Comparison of ENCODE assay signal across 12 cellular contexts in the genomic region with DNA sequence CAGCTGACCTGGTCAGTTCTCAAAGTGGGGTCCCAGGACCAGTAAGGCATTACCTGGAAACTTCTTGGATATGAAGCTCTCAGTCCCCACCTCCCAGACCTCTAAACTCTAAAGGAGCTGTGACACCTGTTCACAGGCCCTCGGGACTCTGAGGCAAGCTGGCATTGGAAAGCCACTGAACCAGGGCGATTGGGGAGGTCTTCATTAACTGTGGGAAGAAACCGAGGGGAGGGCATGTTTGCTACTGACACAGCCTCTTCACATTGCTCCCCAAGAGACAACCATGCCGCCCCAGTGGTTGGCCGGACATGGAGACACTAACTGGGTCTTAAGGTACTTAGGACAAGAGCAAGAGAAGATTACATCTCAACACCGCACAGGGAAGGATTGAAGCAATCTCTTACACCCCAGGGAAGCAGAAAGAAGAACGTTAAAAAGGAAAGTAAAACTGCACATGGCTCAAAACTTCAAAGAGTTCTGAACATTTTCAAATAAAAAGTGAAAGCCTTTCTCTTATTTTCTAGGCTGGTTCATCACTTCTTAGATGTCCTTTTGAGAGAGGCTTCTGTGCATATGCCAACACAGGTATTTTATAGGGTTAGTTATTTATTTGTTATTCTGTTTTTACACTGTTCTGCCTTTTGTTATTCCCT.
DNase-seq lines count a peak whose midpoint lies in the region; ATAC-seq and TF ChIP-seq lines count a peak whose summit lies in the region.
"Had no signal": no experiment of that assay in that cellular context is flagged by ENCODE, and none has a peak within 500 bp of the region (broad histone marks: within the 10 kb centered on the region; RNA-seq: fewer than 3 reads in every experiment).

No MANE protein-coding gene starts in this region.

- DNase-seq in activated CD4-positive, alpha-beta T cell treated with anti-CD3 and anti-CD28 coated beads, Interleukin-2, amount 10 ng/mL, durations not matched to agents 24 days and 14 days: peak; percentile 74
- no peak for DNase-seq in activated CD4-positive, alpha-beta T cell treated with anti-CD3 and anti-CD28 coated beads for 4 hours
- DNase-seq in RPMI7951 (ENCODE audit: low read depth) (peak; percentile 48), T1000 (lab: John Stamatoyannopoulos, UW) (no peak), psoas muscle (no peak)
- DNase-seq in naive thymus-derived CD4-positive, alpha-beta T cell: peak in 5 of 9 donors; percentile 3 to 46 (median 10)
- DNase-seq: colonic mucosa, MG63, midbrain, sigmoid colon had no signal

- H3K36me3 ChIP-seq in naive thymus-derived CD4-positive, alpha-beta T cell (ENCODE audit: control insufficient read depth in 2 of 3, insufficient read depth in 3 of 3, low read length in 3 of 3): no peaks in the 10 kb centered on the region
- no peaks in the 10 kb centered on the region for H3K36me3 ChIP-seq in psoas muscle (ENCODE audit: insufficient read depth in 1 of 2, low read depth in 1 of 2)
- H3K36me3 ChIP-seq: colonic mucosa, MG63, sigmoid colon had no signal

- CTCF ChIA-PET in naive thymus-derived CD4-positive, alpha-beta T cell (lab: Charles Lee): no interaction called here

- POLR2A ChIA-PET in naive thymus-derived CD4-positive, alpha-beta T cell (lab: Charles Lee): no interaction called here

- H3K27me3 ChIP-seq in naive thymus-derived CD4-positive, alpha-beta T cell (ENCODE audit: control insufficient read depth in 2 of 2, insufficient read depth in 2 of 2, low read length in 2 of 2): no peaks in the 10 kb centered on the region
- peaks cover 0 to 1% (median 0%) of the 10 kb centered on the region in 3 donors for H3K27me3 ChIP-seq in psoas muscle (ENCODE audit: insufficient read depth in 3 of 3, low read length in 2 of 3)
- H3K27me3 ChIP-seq: colonic mucosa, MG63, sigmoid colon had no signal

- intact Hi-C loops in activated CD4-positive, alpha-beta T cell treated with anti-CD3 and anti-CD28 coated beads, Interleukin-2, amount 10 ng/mL, durations not matched to agents 24 days and 14 days (cut with micrococcal nuclease): no loop called here
- intact Hi-C loops in naive thymus-derived CD4-positive, alpha-beta T cell (cut with micrococcal nuclease): loop anchor here in 1 of 2 donors (10.0 kb wide), 1 partner anchor 176 kb away; no protein-coding TSS in a partner anchor
- intact Hi-C loops in psoas muscle (cut with DNase I): no loop called here

- H3K27ac ChIP-seq in naive thymus-derived CD4-positive, alpha-beta T cell (ENCODE audit: low read depth, low read length): no peak overlapping the region
- no peak overlapping the region for H3K27ac ChIP-seq in psoas muscle
- H3K27ac ChIP-seq: colonic mucosa had no signal

- WGBS in psoas muscle, 3 donors: 61 to 70% (median 66%) methylated on average over 7 of the region's 7 CpGs

- no peaks in the 10 kb centered on the region for H3K36me3 Mint-ChIP-seq in activated CD4-positive, alpha-beta T cell treated with anti-CD3 and anti-CD28 coated beads, Interleukin-2, amount 10 ng/mL, durations not matched to agents 24 days and 14 days (ENCODE audit: low read depth)
- H3K36me3 Mint-ChIP-seq in naive thymus-derived CD4-positive, alpha-beta T cell: no peaks in the 10 kb centered on the region

- H3K27me3 Mint-ChIP-seq in activated CD4-positive, alpha-beta T cell treated with anti-CD3 and anti-CD28 coated beads, Interleukin-2, amount 10 ng/mL, durations not matched to agents 24 days and 14 days: no peaks in the 10 kb centered on the region
- H3K27me3 Mint-ChIP-seq in naive thymus-derived CD4-positive, alpha-beta T cell: no peaks in the 10 kb centered on the region

- H3K27ac Mint-ChIP-seq in activated CD4-positive, alpha-beta T cell treated with anti-CD3 and anti-CD28 coated beads, Interleukin-2, amount 10 ng/mL, durations not matched to agents 24 days and 14 days: peak overlapping the region; percentile 81
- peak overlapping the region; percentile 40 to 94 (median 82) for H3K27ac Mint-ChIP-seq in naive thymus-derived CD4-positive, alpha-beta T cell

- peak overlapping the region; percentile 29 for H3K4me3 ChIP-seq in naive thymus-derived CD4-positive, alpha-beta T cell (ENCODE audit: low read length)
- H3K4me3 ChIP-seq in psoas muscle: no peak overlapping the region
- H3K4me3 ChIP-seq: colonic mucosa, MG63, sigmoid colon had no signal

- no peaks in the 10 kb centered on the region for H3K4me1 ChIP-seq in naive thymus-derived CD4-positive, alpha-beta T cell (ENCODE audit: control insufficient read depth in 2 of 2, insufficient read depth in 2 of 2, low read length in 2 of 2)
- no peaks in the 10 kb centered on the region for H3K4me1 ChIP-seq in psoas muscle
- H3K4me1 ChIP-seq: colonic mucosa had no signal

- H3K9me3 ChIP-seq in naive thymus-derived CD4-positive, alpha-beta T cell (ENCODE audit: control insufficient read depth in 2 of 3, low read length in 3 of 3): no peaks in the 10 kb centered on the region
- no peaks in the 10 kb centered on the region for H3K9me3 ChIP-seq in psoas muscle
- H3K9me3 ChIP-seq: colonic mucosa, MG63, sigmoid colon had no signal

- TF ChIP-seq CTCF in psoas muscle (IDR thresholded peaks at IDR 0.05): no peak

- H3K4me3 Mint-ChIP-seq in activated CD4-positive, alpha-beta T cell treated with anti-CD3 and anti-CD28 coated beads, Interleukin-2, amount 10 ng/mL, durations not matched to agents 24 days and 14 days: peak overlapping the region; percentile 73
- peak overlapping the region; percentile 47 to 86 (median 71) for H3K4me3 Mint-ChIP-seq in naive thymus-derived CD4-positive, alpha-beta T cell

- H3K9me3 Mint-ChIP-seq in activated CD4-positive, alpha-beta T cell treated with anti-CD3 and anti-CD28 coated beads, Interleukin-2, amount 10 ng/mL, durations not matched to agents 24 days and 14 days: no peaks in the 10 kb centered on the region
- H3K9me3 Mint-ChIP-seq in naive thymus-derived CD4-positive, alpha-beta T cell: peaks cover 0 to 2% (median 0%) of the 10 kb centered on the region in 11 donors

- H3K4me1 Mint-ChIP-seq in activated CD4-positive, alpha-beta T cell treated with anti-CD3 and anti-CD28 coated beads, Interleukin-2, amount 10 ng/mL, durations not matched to agents 24 days and 14 days: peaks cover 18% of the 10 kb centered on the region
- H3K4me1 Mint-ChIP-seq in naive thymus-derived CD4-positive, alpha-beta T cell: peaks cover 10 to 22% (median 20%) of the 10 kb centered on the region in 7 donors

- ATAC-seq in GM21423 (IDR thresholded peaks at IDR 0.05; ENCODE audit: unreplicated experiment) (peak; percentile 50), psoas muscle (no peak), GM19397 (IDR thresholded peaks at IDR 0.05; ENCODE audit: unreplicated experiment) (no peak)
- no peak for ATAC-seq in naive thymus-derived CD4-positive, alpha-beta T cell

Comparison
In these comparisons a context has a peak if more than half of its experiments do, and no peak if none do; other contexts are left out.
1. DNase-seq: peak in activated CD4-positive, alpha-beta T cell treated with anti-CD3 and anti-CD28 coated beads, Interleukin-2, amount 10 ng/mL, durations not matched to agents 24 days and 14 days (single experiment), RPMI7951 (single experiment) and naive thymus-derived CD4-positive, alpha-beta T cell (5 of 9); none in activated CD4-positive, alpha-beta T cell treated with anti-CD3 and anti-CD28 coated beads for 4 hours (0 of 2), T1000 (single experiment) and psoas muscle (0 of 2).